23 cellular contexts compared by ENCODE assay signal in genomic region chr4:173272987-173273386, GRCh38.
DNase-seq lines count a peak whose midpoint lies in the region; ATAC-seq and TF ChIP-seq lines count a peak whose summit lies in the region.
"Had no signal": no experiment of that assay in that cellular context is flagged by ENCODE, and none has a peak within 500 bp of the region (broad histone marks: within the 10 kb centered on the region; RNA-seq: fewer than 3 reads in every experiment).

No MANE protein-coding gene starts in this region.

- peak overlapping the region; percentile 48 for H3K4me2 ChIP-seq in smooth muscle cell
- H3K4me2 ChIP-seq: BLaER1 had no signal

- CTCF ChIA-PET in Panc1 (lab: Charles Lee) = no interaction called here

- no TSS peak for BruUV-seq in Panc1 (replicated peaks; lab: Mats Ljungman, UMichigan)

- in situ Hi-C loops in Panc1 (cut with HindIII; ENCODE audit: low pct_unique_long_range_greater_than_20kb, low sequenced_read_pairs) = loop anchor here (25.0 kb wide), 1 partner anchor 111 kb away; the partner anchor contains the start of gene GALNT7
- in situ Hi-C loops in G401 (cut with HindIII; ENCODE audit: low sequenced_read_pairs) = no loop called here

- H3K4me1 ChIP-seq in Panc1 (ENCODE audit: control insufficient read depth, insufficient read depth, low read length) (peaks cover 23% of the 10 kb centered on the region), smooth muscle cell (ENCODE audit: low read depth) (peaks cover 8% of the 10 kb centered on the region)
- H3K4me1 ChIP-seq: upper lobe of right lung had no signal

- H4K20me1 ChIP-seq in smooth muscle cell (ENCODE audit: low read depth) = peaks cover 8% of the 10 kb centered on the region

- DNase-seq in NCI-H2171 treated with DMSO at 0.1 percent for 48 hours (lab: John Stamatoyannopoulos, UW) = peak; percentile 1
- no peak for DNase-seq in NCI-H2171 (lab: John Stamatoyannopoulos, UW)
- DNase-seq in Panc1 (ENCODE audit: low read depth, low spot score) = no peak
- DNase-seq in epithelial cell of esophagus (ENCODE audit: low read depth) = peak; percentile 73
- DNase-seq in smooth muscle cell (lab: John Stamatoyannopoulos, UW; ENCODE audit: unreplicated experiment) = no peak
- no peak for DNase-seq in NCI-H1694 treated with DMSO at 0.1 percent for 48 hours (lab: John Stamatoyannopoulos, UW)
- no peak for DNase-seq in G401 (ENCODE audit: low spot score)
- DNase-seq: 8988T; activated CD4-positive, alpha-beta T cell treated with anti-CD3 and anti-CD28 coated beads for 48 hours; body of pancreas; KG1; left colon; naive thymus-derived CD8-positive, alpha-beta T cell; NCI-H1417; NCI-H69; SIG-M5; stimulated activated CD8-positive, alpha-beta memory T cell treated with anti-CD3 and anti-CD28 coated beads, Interleukin-4, amount 100 ng/mL, for 48 hours; T-helper 1 cell; upper lobe of right lung had no signal

- intact Hi-C loops in Panc1 (cut with micrococcal nuclease; ENCODE audit: unreplicated experiment) = no loop called here

- H3K27me3 ChIP-seq in Panc1 (ENCODE audit: control insufficient read depth, insufficient read depth, low read length) (no peaks in the 10 kb centered on the region), smooth muscle cell (ENCODE audit: low read depth) (no peaks in the 10 kb centered on the region)
- H3K27me3 ChIP-seq: BLaER1, body of pancreas, upper lobe of right lung had no signal

- no peaks in the 10 kb centered on the region for H3K79me2 ChIP-seq in smooth muscle cell (ENCODE audit: low read depth)

- 10% methylated on average over 1 of the region's 1 CpG for WGBS in smooth muscle cell (ENCODE audit: low lambda C conversion rate)

- TF ChIP-seq CTCF in Panc1 (IDR thresholded peaks at IDR 0.05) = no peak
- no peak for TF ChIP-seq CTCF in epithelial cell of esophagus (IDR thresholded peaks at IDR 0.05; ENCODE audit: insufficient read depth, low read depth, low read length, missing control alignments)
- TF ChIP-seq CTCF in smooth muscle cell (IDR thresholded peaks at IDR 0.05; ENCODE audit: borderline replicate concordance, insufficient read depth, poor library complexity, severe bottlenecking) = no peak

- H3K9me3 ChIP-seq in Panc1 (ENCODE audit: control insufficient read depth, insufficient read depth, low read depth, low read length) (no peaks in the 10 kb centered on the region), smooth muscle cell (replicated peaks; ENCODE audit: low read depth) (no peaks in the 10 kb centered on the region)
- H3K9me3 ChIP-seq: body of pancreas, upper lobe of right lung had no signal

- H3K27ac ChIP-seq in Panc1 (ENCODE audit: low read length) (peak overlapping the region; percentile 48; the same call in 1 of the 2 replicates), smooth muscle cell (ENCODE audit: low read depth) (no peak overlapping the region)
- H3K27ac ChIP-seq: BLaER1, body of pancreas, epithelial cell of prostate, upper lobe of right lung had no signal

- H3K4me3 ChIP-seq in Panc1 (ENCODE audit: low read depth in 2 of 2, low read length in 2 of 2) (no peak overlapping the region), epithelial cell of esophagus (ENCODE audit: low read length) (no peak overlapping the region), smooth muscle cell (no peak overlapping the region)
- H3K4me3 ChIP-seq: BLaER1, body of pancreas, upper lobe of right lung had no signal

- no peak overlapping the region for H3K9ac ChIP-seq in smooth muscle cell (ENCODE audit: low read depth)
- H3K9ac ChIP-seq: BLaER1 had no signal

- POLR2A ChIA-PET in Panc1 (lab: Charles Lee) = no interaction called here

- H2AFZ ChIP-seq in smooth muscle cell (ENCODE audit: low read depth) = no peak overlapping the region

- H3F3A ChIP-seq in smooth muscle cell (ENCODE audit: low read depth) = peaks cover 4% of the 10 kb centered on the region

- no peak for ATAC-seq in Panc1
- ATAC-seq in activated CD4-positive, CD25-positive, alpha-beta regulatory T cell treated with anti-CD3 and anti-CD28 coated beads, Interleukin-2, amount 50 U/mL, for 24 hours = no peak
- ATAC-seq: activated naive CD4-positive, alpha-beta T cell treated with anti-CD3 and anti-CD28 coated beads, Interleukin-2, amount 50 U/mL, for 72 hours; body of pancreas; left colon; naive thymus-derived CD8-positive, alpha-beta T cell; upper lobe of right lung had no signal

- H3K36me3 ChIP-seq in Panc1 (ENCODE audit: control insufficient read depth, insufficient read depth, low read length) = no peaks in the 10 kb centered on the region; the same call in 1 of the 2 replicates
- H3K36me3 ChIP-seq in smooth muscle cell (ENCODE audit: low read depth) = no peaks in the 10 kb centered on the region
- H3K36me3 ChIP-seq: upper lobe of right lung had no signal

Comparison
In these comparisons a context has a peak if more than half of its experiments do, and no peak if none do; other contexts are left out.
1. DNase-seq: peak in NCI-H2171 treated with DMSO at 0.1 percent for 48 hours (single experiment) and epithelial cell of esophagus (single experiment); none in NCI-H2171 (single experiment), Panc1 (single experiment), smooth muscle cell (single experiment), NCI-H1694 treated with DMSO at 0.1 percent for 48 hours (single experiment) and G401 (single experiment).